ENCODE assay signal across 8 cellular contexts in the genomic region with DNA sequence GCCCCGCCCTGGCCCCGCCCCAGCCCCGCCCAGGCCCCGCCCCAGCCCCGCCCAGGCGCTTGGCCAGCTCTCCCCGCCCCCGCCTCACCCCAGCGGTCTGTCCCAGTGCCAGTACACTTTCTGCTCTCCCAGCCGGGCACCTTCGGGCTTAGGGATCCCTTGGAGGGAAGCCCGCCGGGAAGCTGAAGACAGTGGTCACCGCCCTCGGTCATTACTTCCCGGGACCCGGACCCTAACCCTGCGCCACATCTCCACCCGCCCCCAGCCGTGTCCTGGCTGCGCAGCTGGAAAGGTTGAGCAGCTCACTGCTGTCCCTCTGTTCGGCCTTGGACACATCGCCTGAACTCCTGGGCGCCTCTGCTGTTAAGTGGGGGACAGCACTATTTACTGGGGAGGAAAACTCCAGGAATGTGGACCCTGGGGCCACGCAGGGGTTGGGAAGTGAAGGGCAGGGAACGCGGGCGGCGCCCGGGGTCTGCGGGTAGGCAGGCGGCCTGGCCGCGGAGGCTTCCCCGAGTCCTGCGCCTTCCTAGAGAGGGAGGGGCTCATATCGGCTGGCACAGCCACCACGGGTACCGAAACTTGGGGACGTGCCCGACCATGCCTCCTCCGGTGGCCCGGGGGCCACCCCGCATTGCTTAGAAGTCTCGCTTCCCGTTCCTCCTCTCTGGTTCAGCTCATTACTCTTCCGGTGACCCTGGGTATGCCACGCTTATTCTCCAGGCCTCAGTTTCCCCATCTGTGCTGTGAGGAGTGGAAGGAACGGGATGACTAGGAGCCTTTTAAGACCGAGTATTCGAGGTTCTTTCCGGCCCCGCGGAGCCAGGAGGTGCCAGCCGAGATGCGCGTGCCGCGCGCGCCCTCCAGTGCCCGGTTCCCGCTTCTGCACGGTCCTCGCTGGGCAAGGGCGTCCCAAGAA.
A peak's percentile ranks its signal among the peaks of the same experiment; 100 is the strongest.
DNase-seq lines count a peak whose midpoint lies in the region; ATAC-seq and TF ChIP-seq lines count a peak whose summit lies in the region.

No MANE protein-coding gene starts in this region.

- peaks cover 6% of the 10 kb centered on the region for H3K4me1 Mint-ChIP-seq in Caco-2 (ENCODE audit: low read depth, unreplicated experiment)
- peaks cover 15 to 27% (median 18%) of the 10 kb centered on the region in 7 donors for H3K4me1 Mint-ChIP-seq in naive thymus-derived CD4-positive, alpha-beta T cell
- H3K4me1 Mint-ChIP-seq in stimulated activated effector memory CD8-positive, alpha-beta T cell treated with anti-CD3 and anti-CD28 coated beads, Interleukin-12 subunit alpha, Interleukin-12 subunit beta, amount 100 ng/mL, for 72 hours: peaks cover 21% of the 10 kb centered on the region

- H3K9me3 ChIP-seq in Caco-2 (no peaks in the 10 kb centered on the region), Panc1 (ENCODE audit: control insufficient read depth, insufficient read depth, low read depth, low read length) (no peaks in the 10 kb centered on the region)
- no peaks in the 10 kb centered on the region for H3K9me3 ChIP-seq in naive thymus-derived CD4-positive, alpha-beta T cell (ENCODE audit: control insufficient read depth in 2 of 3, low read length in 3 of 3)

- DNase-seq in Caco-2 (peak; percentile 76 to 87), Panc1 (ENCODE audit: low read depth, low spot score) (peak; percentile 45), fibroblast of mammary gland (ENCODE audit: low read depth) (peak; percentile 60)
- DNase-seq in activated T-helper 1 cell treated with anti-CD3 and anti-CD28 coated beads, Interleukin-2, amount 50 U/mL, for 16 hours (ENCODE audit: low read depth in 1 of 2, low spot score in 1 of 2): peak; percentile 64 to 74
- peak; percentile 62 to 85 (median 80) for DNase-seq in naive thymus-derived CD4-positive, alpha-beta T cell
- peak; percentile 74 to 88 for DNase-seq in stimulated activated effector memory CD8-positive, alpha-beta T cell treated with anti-CD3 and anti-CD28 coated beads, Interleukin-12 subunit alpha, Interleukin-12 subunit beta, amount 100 ng/mL, for 72 hours (ENCODE audit: low spot score in 2 of 2)

- intact Hi-C loops in Caco-2 (cut with micrococcal nuclease; ENCODE audit: unreplicated experiment): loop anchor here (1.0 to 5.0 kb wide), 8 partner anchors 143 to 1967 kb away; no protein-coding TSS in a partner anchor
- intact Hi-C loops in Panc1 (cut with micrococcal nuclease; ENCODE audit: unreplicated experiment): loop anchor here (1.0 to 10.0 kb wide), 4 partner anchors 142 to 1032 kb away; no protein-coding TSS in a partner anchor
- intact Hi-C loops in naive thymus-derived CD4-positive, alpha-beta T cell (cut with micrococcal nuclease): loop anchor here (1.0 to 5.0 kb wide), 12 partner anchors 15 to 532 kb away; no protein-coding TSS in a partner anchor

- POLR2A ChIA-PET in Caco-2 (lab: Charles Lee): interaction anchor here (0.6 kb wide), 1 partner anchor 219 kb away, joined by 3 read pairs; no protein-coding TSS in a partner anchor
- POLR2A ChIA-PET in Panc1 (lab: Charles Lee): interaction anchor here (0.7 to 0.9 kb wide), 3 partner anchors 22 to 416 kb away, joined by 3 to 11 read pairs (median 7); no protein-coding TSS in a partner anchor
- POLR2A ChIA-PET in naive thymus-derived CD4-positive, alpha-beta T cell (lab: Charles Lee): interaction anchor here (1.2 to 1.7 kb wide), 5 partner anchors 14 to 249 kb away, joined by 4 to 12 read pairs (median 6); no protein-coding TSS in a partner anchor

- H3K27ac Mint-ChIP-seq in Caco-2 (ENCODE audit: unreplicated experiment): peak overlapping the region; percentile 29
- peak overlapping the region; percentile 46 to 95 (median 87) for H3K27ac Mint-ChIP-seq in naive thymus-derived CD4-positive, alpha-beta T cell
- peak overlapping the region; percentile 92 for H3K27ac Mint-ChIP-seq in stimulated activated effector memory CD8-positive, alpha-beta T cell treated with anti-CD3 and anti-CD28 coated beads, Interleukin-12 subunit alpha, Interleukin-12 subunit beta, amount 100 ng/mL, for 72 hours

- H3K4me3 ChIP-seq in Caco-2 (ENCODE audit: low read depth, low read length) (peak overlapping the region; percentile 44), Panc1 (ENCODE audit: low read depth in 2 of 2, low read length in 2 of 2) (peak overlapping the region; percentile 42 to 79), fibroblast of mammary gland (ENCODE audit: control insufficient read depth, low read depth, low read length) (peak overlapping the region; percentile 31)
- peak overlapping the region; percentile 86 for H3K4me3 ChIP-seq in naive thymus-derived CD4-positive, alpha-beta T cell (ENCODE audit: low read length)

- ATAC-seq in GM19463 (IDR thresholded peaks at IDR 0.05; ENCODE audit: unreplicated experiment): peak; percentile 87
- ATAC-seq in HG03575 (IDR thresholded peaks at IDR 0.05; ENCODE audit: extremely low read depth, insufficient number of reproducible peaks, low FRiP score, unreplicated experiment): peak; percentile 75
- ATAC-seq in Panc1: peak; percentile 91
- ATAC-seq in naive thymus-derived CD4-positive, alpha-beta T cell: peak; percentile 91
- peak; percentile 88 for ATAC-seq in stimulated activated effector memory CD8-positive, alpha-beta T cell treated with anti-CD3 and anti-CD28 coated beads, Interleukin-12 subunit alpha, Interleukin-12 subunit beta, amount 100 ng/mL, for 72 hours

- CTCF ChIA-PET in Caco-2 (lab: Charles Lee) (interaction anchor here (0.6 to 1.3 kb wide), 4 partner anchors 11 to 378 kb away, joined by 3 to 23 read pairs (median 6); no protein-coding TSS in a partner anchor), Panc1 (lab: Charles Lee) (interaction anchor here (0.9 to 1.0 kb wide), 2 partner anchors 249 to 1031 kb away, joined by 3 to 4 read pairs; no protein-coding TSS in a partner anchor)
- CTCF ChIA-PET in naive thymus-derived CD4-positive, alpha-beta T cell (lab: Charles Lee): interaction anchor here (0.5 to 4.2 kb wide), 16 partner anchors 8 to 658 kb away, joined by 3 to 82 read pairs (median 6); a partner anchor contains a TSS

- no peak overlapping the region for H3K27ac ChIP-seq in Panc1 (ENCODE audit: low read length)
- H3K27ac ChIP-seq in naive thymus-derived CD4-positive, alpha-beta T cell (ENCODE audit: low read depth, low read length): peak overlapping the region; percentile 64

- no peaks in the 10 kb centered on the region for H3K36me3 Mint-ChIP-seq in Caco-2 (ENCODE audit: insufficient read depth, unreplicated experiment)
- no peaks in the 10 kb centered on the region for H3K36me3 Mint-ChIP-seq in naive thymus-derived CD4-positive, alpha-beta T cell
- no peaks in the 10 kb centered on the region for H3K36me3 Mint-ChIP-seq in stimulated activated effector memory CD8-positive, alpha-beta T cell treated with anti-CD3 and anti-CD28 coated beads, Interleukin-12 subunit alpha, Interleukin-12 subunit beta, amount 100 ng/mL, for 72 hours

- TF ChIP-seq CTCF in Caco-2 (IDR thresholded peaks at IDR 0.05; ENCODE audit: insufficient read depth in 1 of 2, low read depth in 1 of 2, low read length in 1 of 2, severe bottlenecking in 1 of 2, unreplicated experiment in 1 of 2) (peak; percentile 94 to 98), Panc1 (IDR thresholded peaks at IDR 0.05) (peak; percentile 98), fibroblast of mammary gland (conservative IDR thresholded peaks at IDR 0.05; ENCODE audit: control insufficient read depth, insufficient read depth, low read depth, low read length) (peak; percentile 80)

- H3K4me1 ChIP-seq in Caco-2 (no peaks in the 10 kb centered on the region), Panc1 (ENCODE audit: control insufficient read depth, insufficient read depth, low read length) (no peaks in the 10 kb centered on the region)
- H3K4me1 ChIP-seq in naive thymus-derived CD4-positive, alpha-beta T cell (ENCODE audit: control insufficient read depth in 2 of 2, insufficient read depth in 2 of 2, low read length in 2 of 2): no peaks in the 10 kb centered on the region

- H3K4me3 Mint-ChIP-seq in Caco-2 (ENCODE audit: unreplicated experiment): peak overlapping the region; percentile 88
- peak overlapping the region; percentile 90 to 98 (median 94) for H3K4me3 Mint-ChIP-seq in naive thymus-derived CD4-positive, alpha-beta T cell
- H3K4me3 Mint-ChIP-seq in stimulated activated effector memory CD8-positive, alpha-beta T cell treated with anti-CD3 and anti-CD28 coated beads, Interleukin-12 subunit alpha, Interleukin-12 subunit beta, amount 100 ng/mL, for 72 hours: peak overlapping the region; percentile 92

- H3K36me3 ChIP-seq in Caco-2 (ENCODE audit: control insufficient read depth, insufficient read depth, low read length): no peaks in the 10 kb centered on the region
- no peaks in the 10 kb centered on the region for H3K36me3 ChIP-seq in Panc1 (ENCODE audit: control insufficient read depth, insufficient read depth, low read length)
- no peaks in the 10 kb centered on the region for H3K36me3 ChIP-seq in naive thymus-derived CD4-positive, alpha-beta T cell (ENCODE audit: control insufficient read depth in 2 of 3, insufficient read depth in 3 of 3, low read length in 3 of 3)

- BruUV-seq in Caco-2 (replicated peaks; lab: Mats Ljungman, UMichigan) (no TSS peak), Panc1 (replicated peaks; lab: Mats Ljungman, UMichigan) (no TSS peak)

- H3K9me3 Mint-ChIP-seq in Caco-2 (ENCODE audit: unreplicated experiment): no peaks in the 10 kb centered on the region
- no peaks in the 10 kb centered on the region for H3K9me3 Mint-ChIP-seq in naive thymus-derived CD4-positive, alpha-beta T cell
- H3K9me3 Mint-ChIP-seq in stimulated activated effector memory CD8-positive, alpha-beta T cell treated with anti-CD3 and anti-CD28 coated beads, Interleukin-12 subunit alpha, Interleukin-12 subunit beta, amount 100 ng/mL, for 72 hours: no peaks in the 10 kb centered on the region

- in situ Hi-C loops in Panc1 (cut with HindIII; ENCODE audit: low pct_unique_long_range_greater_than_20kb, low sequenced_read_pairs): no loop called here

- H3K27me3 ChIP-seq in Caco-2 (replicated peaks; ENCODE audit: control insufficient read depth, insufficient read depth, low read length) (peaks cover 4% of the 10 kb centered on the region; the same call in 1 of the 2 replicates), Panc1 (ENCODE audit: control insufficient read depth, insufficient read depth, low read length) (peaks cover 5% of the 10 kb centered on the region; the same call in 1 of the 2 replicates)
- H3K27me3 ChIP-seq in naive thymus-derived CD4-positive, alpha-beta T cell (ENCODE audit: control insufficient read depth in 2 of 2, insufficient read depth in 2 of 2, low read length in 2 of 2): no peaks in the 10 kb centered on the region

- peaks cover 28% of the 10 kb centered on the region for H3K27me3 Mint-ChIP-seq in Caco-2 (ENCODE audit: insufficient read depth, unreplicated experiment)
- peaks cover under 1 to 23% (median 3%) of the 10 kb centered on the region in 5 donors for H3K27me3 Mint-ChIP-seq in naive thymus-derived CD4-positive, alpha-beta T cell

Comparison
In these comparisons a context has a peak if more than half of its experiments do, and no peak if none do; other contexts are left out.
1. H3K4me3 ChIP-seq: peak in every context shown above with its lines; median percentile 86 in naive thymus-derived CD4-positive, alpha-beta T cell; 60 in Panc1; 44 in Caco-2; 31 in fibroblast of mammary gland.
2. H3K27ac Mint-ChIP-seq: peak in every context shown above with its lines; median percentile 92 in stimulated activated effector memory CD8-positive, alpha-beta T cell treated with anti-CD3 and anti-CD28 coated beads, Interleukin-12 subunit alpha, Interleukin-12 subunit beta, amount 100 ng/mL, for 72 hours; 87 in naive thymus-derived CD4-positive, alpha-beta T cell; 29 in Caco-2.